ENCODE assay signal across 7 cellular contexts in the genomic region with DNA sequence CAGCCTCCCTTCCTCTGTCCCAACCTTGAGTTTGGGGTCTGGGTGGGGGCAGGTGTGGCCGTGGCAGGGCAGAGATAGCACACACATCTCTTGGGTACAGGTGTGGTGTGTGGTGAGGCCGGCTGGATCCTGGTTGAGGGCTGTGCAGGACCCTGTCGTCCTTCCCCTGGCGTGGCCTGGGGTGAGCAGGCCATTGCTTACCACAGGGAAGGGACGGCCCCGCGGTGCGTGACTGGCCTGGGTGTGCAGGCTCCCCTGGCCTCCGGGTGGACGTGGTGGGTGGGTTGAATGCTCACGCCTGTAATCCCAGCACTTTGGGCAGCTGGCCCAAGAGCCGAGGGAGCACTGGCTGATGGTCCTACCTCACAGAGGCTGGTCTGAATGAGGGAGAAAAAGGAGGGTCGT. TPM values are rescaled to one million over a fixed set of nuclear protein-coding genes. Genes with fewer than 3 reads are reported as not detected.
DNase-seq lines count a peak whose midpoint lies in the region; ATAC-seq and TF ChIP-seq lines count a peak whose summit lies in the region.

No MANE protein-coding gene starts in this region.

- peak overlapping the region; percentile 49 for H3K4me3 ChIP-seq in HFF-Myc (replicated peaks; ENCODE audit: low read depth, low read length)

- no peak overlapping the region for H3K27ac Mint-ChIP-seq in activated naive CD8-positive, alpha-beta T cell treated with anti-CD3 and anti-CD28 coated beads for 36 hours
- H3K27ac Mint-ChIP-seq in immature natural killer cell, result peak overlapping the region in 4 of 6 donors; percentile 24 to 75 (median 52)
- no peak overlapping the region for H3K27ac Mint-ChIP-seq in stimulated activated naive B cell treated with anti-CD40 and anti-IgM and Interleukin-4, amounts not matched to agents 10 μg/mL and 1 μg/mL and 100 μg/mL, for 72 hours

- H3K36me3 Mint-ChIP-seq in activated naive CD8-positive, alpha-beta T cell treated with anti-CD3 and anti-CD28 coated beads for 36 hours, result no peaks in the 10 kb centered on the region
- H3K36me3 Mint-ChIP-seq in immature natural killer cell, result no peaks in the 10 kb centered on the region
- peaks cover 0 to 7% of the 10 kb centered on the region in 2 donors for H3K36me3 Mint-ChIP-seq in stimulated activated naive B cell treated with anti-CD40 and anti-IgM and Interleukin-4, amounts not matched to agents 10 μg/mL and 1 μg/mL and 100 μg/mL, for 72 hours

- DNase-seq in HFF-Myc (ENCODE audit: extremely low read depth, low read depth) (no peak), immature natural killer cell (no peak), GM13976 (ENCODE audit: low spot score) (no peak)
- no peak for DNase-seq in activated naive CD8-positive, alpha-beta T cell treated with anti-CD3 and anti-CD28 coated beads for 36 hours
- no peak for DNase-seq in stimulated activated naive B cell treated with anti-CD40 and anti-IgM and Interleukin-4, amounts not matched to agents 10 μg/mL and 1 μg/mL and 100 μg/mL, for 72 hours
- no peak for DNase-seq in activated effector memory CD4-positive, alpha-beta T cell treated with Interleukin-2 at 50 U/mL for 16 hours

- peak overlapping the region; percentile 81 for H3K4me3 Mint-ChIP-seq in activated naive CD8-positive, alpha-beta T cell treated with anti-CD3 and anti-CD28 coated beads for 36 hours
- peak overlapping the region; percentile 75 to 86 (median 83) for H3K4me3 Mint-ChIP-seq in immature natural killer cell
- peak overlapping the region; percentile 83 to 85 for H3K4me3 Mint-ChIP-seq in stimulated activated naive B cell treated with anti-CD40 and anti-IgM and Interleukin-4, amounts not matched to agents 10 μg/mL and 1 μg/mL and 100 μg/mL, for 72 hours

- TF ChIP-seq CTCF in HFF-Myc (IDR thresholded peaks at IDR 0.05; ENCODE audit: low read depth, low read length, missing control alignments) (no peak), GM13976 (IDR thresholded peaks at IDR 0.05; ENCODE audit: borderline replicate concordance, control extremely low read depth, extremely low read depth, insufficient read depth, missing control alignments) (no peak)

- in situ Hi-C loops in GM13976 (cut with MboI; ENCODE audit: low sequenced_read_pairs, unreplicated experiment), result no loop called here

- no peaks in the 10 kb centered on the region for H3K27me3 Mint-ChIP-seq in activated naive CD8-positive, alpha-beta T cell treated with anti-CD3 and anti-CD28 coated beads for 36 hours
- H3K27me3 Mint-ChIP-seq in immature natural killer cell (ENCODE audit: low read depth in 3 of 3), result peaks cover 0 to 3% (median 2%) of the 10 kb centered on the region in 3 donors
- no peaks in the 10 kb centered on the region for H3K27me3 Mint-ChIP-seq in stimulated activated naive B cell treated with anti-CD40 and anti-IgM and Interleukin-4, amounts not matched to agents 10 μg/mL and 1 μg/mL and 100 μg/mL, for 72 hours

- no peaks in the 10 kb centered on the region for H3K9me3 Mint-ChIP-seq in activated naive CD8-positive, alpha-beta T cell treated with anti-CD3 and anti-CD28 coated beads for 36 hours
- no peaks in the 10 kb centered on the region for H3K9me3 Mint-ChIP-seq in immature natural killer cell
- H3K9me3 Mint-ChIP-seq in stimulated activated naive B cell treated with anti-CD40 and anti-IgM and Interleukin-4, amounts not matched to agents 10 μg/mL and 1 μg/mL and 100 μg/mL, for 72 hours, result no peaks in the 10 kb centered on the region

- no peak for ATAC-seq in stimulated activated naive B cell treated with anti-CD40 and anti-IgM and Interleukin-4, amounts not matched to agents 10 μg/mL and 1 μg/mL and 100 μg/mL, for 72 hours (replicated peaks)
- no peak for ATAC-seq in HG02852 (IDR thresholded peaks at IDR 0.05; ENCODE audit: unreplicated experiment)

- peaks cover 19% of the 10 kb centered on the region for H3K4me1 Mint-ChIP-seq in activated naive CD8-positive, alpha-beta T cell treated with anti-CD3 and anti-CD28 coated beads for 36 hours
- H3K4me1 Mint-ChIP-seq in immature natural killer cell, result peaks cover 21 to 28% of the 10 kb centered on the region in 2 donors
- H3K4me1 Mint-ChIP-seq in stimulated activated naive B cell treated with anti-CD40 and anti-IgM and Interleukin-4, amounts not matched to agents 10 μg/mL and 1 μg/mL and 100 μg/mL, for 72 hours, result peaks cover 25 to 38% of the 10 kb centered on the region in 2 donors

RNA-seq across cellular contexts. Expression of a gene that starts 1.2 kb away (rescaled TPM):
- 10 to 100 TPM; 28.6 to 29.3 TPM for total RNA-seq in activated naive CD8-positive, alpha-beta T cell treated with anti-CD3 and anti-CD28 coated beads for 36 hours
- polyA plus RNA-seq in immature natural killer cell, result 10 to 100 TPM; 39.1 to 60.7 (median 57.3) TPM

RNA-seq across cellular contexts. Expression of a gene that starts 12.1 kb away (rescaled TPM):
- total RNA-seq in activated naive CD8-positive, alpha-beta T cell treated with anti-CD3 and anti-CD28 coated beads for 36 hours, result 10 to 100 TPM; 65.9 to 66.3 TPM
- 10 to 100 TPM; 14.1 to 62.7 (median 14.8) TPM for polyA plus RNA-seq in immature natural killer cell

RNA-seq across cellular contexts. Expression of a gene that starts 16.4 kb away (rescaled TPM):
- total RNA-seq in activated naive CD8-positive, alpha-beta T cell treated with anti-CD3 and anti-CD28 coated beads for 36 hours, result 10 to 100 TPM; 55.6 to 56.4 TPM
- polyA plus RNA-seq in immature natural killer cell, result 1 to 10 TPM; 1.5 to 7.0 (median 3.3) TPM

RNA-seq across cellular contexts. Expression of a gene that starts 28.0 kb away (rescaled TPM):
- 10 to 100 TPM; 31.7 to 33.7 TPM for total RNA-seq in activated naive CD8-positive, alpha-beta T cell treated with anti-CD3 and anti-CD28 coated beads for 36 hours
- polyA plus RNA-seq in immature natural killer cell, result 10 to 100 TPM; 21.4 to 32.4 (median 30.1) TPM

RNA-seq across cellular contexts. Expression of a gene that starts 55.1 kb away (rescaled TPM):
- 10 to 100 TPM; 54.6 to 54.9 TPM for total RNA-seq in activated naive CD8-positive, alpha-beta T cell treated with anti-CD3 and anti-CD28 coated beads for 36 hours
- 10 to 100 TPM; 27.2 to 87.7 (median 48.8) TPM for polyA plus RNA-seq in immature natural killer cell

Comparison
In these comparisons a context has a peak if more than half of its experiments do, and no peak if none do; other contexts are left out.
1. H3K27ac Mint-ChIP-seq: peak in immature natural killer cell (4 of 6); none in activated naive CD8-positive, alpha-beta T cell treated with anti-CD3 and anti-CD28 coated beads for 36 hours (single experiment) and stimulated activated naive B cell treated with anti-CD40 and anti-IgM and Interleukin-4, amounts not matched to agents 10 μg/mL and 1 μg/mL and 100 μg/mL, for 72 hours (single experiment).
2. Peak in every context shown above with its lines, with median percentiles within 50 percentile points of each other: H3K4me3 Mint-ChIP-seq.